7 cellular contexts compared by ENCODE assay signal in genomic region chr4:107354304-107354703, GRCh38.
A peak's percentile ranks its signal among the peaks of the same experiment; 100 is the strongest.
DNase-seq lines count a peak whose midpoint lies in the region; TF ChIP-seq lines count a peak whose summit lies in the region.
"Not testable (repeated sequence)": the region's sequence is repeated elsewhere in the genome, so short reads cannot be mapped to it uniquely, and the experiment has no call there.

No MANE protein-coding gene starts in this region.

- not testable (repeated sequence) for H3K27me3 ChIP-seq in GM23248 (replicated peaks; ENCODE audit: insufficient read depth); SJCRH30; mesendoderm (ENCODE audit: insufficient read depth, low read length, poor library complexity)

- not testable (repeated sequence) for H3K23ac ChIP-seq in mesendoderm (ENCODE audit: low read length)

- not testable (repeated sequence) for H2AK5ac ChIP-seq in mesendoderm (ENCODE audit: low read length)

- H4K8ac ChIP-seq in mesendoderm (ENCODE audit: low read depth, low read length), result not testable (repeated sequence)

- H3K9ac ChIP-seq in GM23248; mesendoderm (ENCODE audit: low read length): not testable (repeated sequence)

- not testable (repeated sequence) for H2AFZ ChIP-seq in GM23248

- H3K4me2 ChIP-seq in GM23248 (ENCODE audit: unreplicated experiment); mesendoderm (ENCODE audit: low read length): not testable (repeated sequence)

- TF ChIP-seq POLR2A in NB4 (IDR thresholded peaks at IDR 0.05; ENCODE audit: extremely low read depth, insufficient read length), result not testable (repeated sequence)

- not testable (repeated sequence) for H3K9me2 ChIP-seq in GM23248 (ENCODE audit: insufficient read depth)

- H3K79me2 ChIP-seq in GM23248 (ENCODE audit: insufficient read depth); mesendoderm (ENCODE audit: control insufficient read depth, insufficient read depth, low read length): not testable (repeated sequence)

- not testable (repeated sequence) for H3K56ac ChIP-seq in mesendoderm (ENCODE audit: low read length)

- not testable (repeated sequence) for H3K36me3 ChIP-seq in GM23248 (ENCODE audit: low read depth); SJCRH30; mesendoderm (ENCODE audit: control insufficient read depth, insufficient read depth, low read length)

- H3K9me3 ChIP-seq in GM23248 (ENCODE audit: low read depth); SJCRH30 (replicated peaks): not testable (repeated sequence)

- WGBS in GM23248 (ENCODE audit: low coverage in 1 of 2, low lambda C conversion rate in 2 of 2, missing lambda C conversion rate in 2 of 2), 2 experiments, result 81% methylated on average over 11 of the region's 11 CpGs
- WGBS in mesendoderm (ENCODE audit: extremely low coverage, insufficient coverage, low lambda C conversion rate), result no CpG with 5 or more reads among the region's 11 CpGs

- H3K18ac ChIP-seq in mesendoderm (ENCODE audit: low read length), result not testable (repeated sequence)

- not testable (repeated sequence) for H3K4me3 ChIP-seq in GM23248; NB4 (ENCODE audit: low read depth, low read length); SJCRH30; astrocyte of the spinal cord (ENCODE audit: low read depth, low read length); mesendoderm (ENCODE audit: low read length)

- not testable (repeated sequence) for H3K79me1 ChIP-seq in mesendoderm (ENCODE audit: low read length)

- not testable (repeated sequence) for H4K20me1 ChIP-seq in GM23248 (ENCODE audit: insufficient read depth)

- H2BK5ac ChIP-seq in mesendoderm (ENCODE audit: low read length), result not testable (repeated sequence)

- H3K27ac ChIP-seq in GM23248; SJCRH30; mesendoderm (ENCODE audit: low read depth, low read length): not testable (repeated sequence)

- not testable (repeated sequence) for H3K4me1 ChIP-seq in GM23248 (ENCODE audit: insufficient read depth); SJCRH30; mesendoderm (ENCODE audit: control insufficient read depth, low read depth, low read length)

- DNase-seq in DMS53 treated with DMSO at 0.1 percent for 48 hours (lab: John Stamatoyannopoulos, UW; ENCODE audit: unreplicated experiment) (peak; percentile 19), GM23248 (peak; percentile 4), NB4 (ENCODE audit: low read depth) (peak; percentile 14), SJCRH30 (peak; percentile 22), fibroblast of gingiva (ENCODE audit: low read depth) (peak; percentile 3), mesendoderm (peak; percentile 74)
- not testable (repeated sequence) for DNase-seq in astrocyte of the spinal cord (ENCODE audit: low read depth, low spot score)

- H3K4ac ChIP-seq in mesendoderm (ENCODE audit: low read depth, low read length), result not testable (repeated sequence)

- in situ Hi-C loops in GM23248 (cut with MboI); astrocyte of the spinal cord (cut with HindIII; ENCODE audit: low sequenced_read_pairs): not testable (repeated sequence)

- not testable (repeated sequence) for H2BK120ac ChIP-seq in mesendoderm (ENCODE audit: low read depth, low read length)

- H4K5ac ChIP-seq in mesendoderm (ENCODE audit: low read length), result not testable (repeated sequence)

- TF ChIP-seq CTCF in NB4 (IDR thresholded peaks at IDR 0.05; ENCODE audit: low read depth, low read length) (peak; percentile 38), astrocyte of the spinal cord (IDR thresholded peaks at IDR 0.05; ENCODE audit: low read depth, low read length) (peak; percentile 32)

- H3F3A ChIP-seq in GM23248 (ENCODE audit: insufficient read depth), result not testable (repeated sequence)

- not testable (repeated sequence) for H2BK15ac ChIP-seq in mesendoderm (replicated peaks; ENCODE audit: low read depth)
